Comparison of ENCODE assay signal across 1 cellular context in the genomic region with DNA sequence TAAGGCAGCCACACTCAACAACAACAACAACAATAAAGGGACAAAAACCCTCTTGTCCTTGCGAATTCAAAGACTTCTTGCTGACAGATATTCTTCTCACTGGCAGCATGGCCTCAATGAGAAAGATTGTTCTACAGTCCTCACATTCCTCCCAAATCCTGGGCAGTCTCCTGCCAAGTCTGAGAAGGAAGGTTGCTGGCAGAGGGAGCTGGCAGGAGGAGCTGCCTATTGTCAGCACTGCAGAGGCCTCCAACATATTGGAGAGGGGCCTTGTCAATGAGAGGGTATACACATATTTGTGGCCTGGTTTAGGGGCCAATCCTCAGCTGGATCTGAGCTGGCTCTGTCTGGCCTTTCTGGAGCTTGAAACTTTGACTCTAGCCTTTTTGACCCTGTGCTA.
TF ChIP-seq lines count a peak whose summit lies in the region.

No MANE protein-coding gene starts in this region.

TF ChIP-seq in GM12878, 131 proteins besides CTCF, POLR2A, EP300 and RAD21 (continued from another document):
- TF ChIP-seq, protein P1, sequence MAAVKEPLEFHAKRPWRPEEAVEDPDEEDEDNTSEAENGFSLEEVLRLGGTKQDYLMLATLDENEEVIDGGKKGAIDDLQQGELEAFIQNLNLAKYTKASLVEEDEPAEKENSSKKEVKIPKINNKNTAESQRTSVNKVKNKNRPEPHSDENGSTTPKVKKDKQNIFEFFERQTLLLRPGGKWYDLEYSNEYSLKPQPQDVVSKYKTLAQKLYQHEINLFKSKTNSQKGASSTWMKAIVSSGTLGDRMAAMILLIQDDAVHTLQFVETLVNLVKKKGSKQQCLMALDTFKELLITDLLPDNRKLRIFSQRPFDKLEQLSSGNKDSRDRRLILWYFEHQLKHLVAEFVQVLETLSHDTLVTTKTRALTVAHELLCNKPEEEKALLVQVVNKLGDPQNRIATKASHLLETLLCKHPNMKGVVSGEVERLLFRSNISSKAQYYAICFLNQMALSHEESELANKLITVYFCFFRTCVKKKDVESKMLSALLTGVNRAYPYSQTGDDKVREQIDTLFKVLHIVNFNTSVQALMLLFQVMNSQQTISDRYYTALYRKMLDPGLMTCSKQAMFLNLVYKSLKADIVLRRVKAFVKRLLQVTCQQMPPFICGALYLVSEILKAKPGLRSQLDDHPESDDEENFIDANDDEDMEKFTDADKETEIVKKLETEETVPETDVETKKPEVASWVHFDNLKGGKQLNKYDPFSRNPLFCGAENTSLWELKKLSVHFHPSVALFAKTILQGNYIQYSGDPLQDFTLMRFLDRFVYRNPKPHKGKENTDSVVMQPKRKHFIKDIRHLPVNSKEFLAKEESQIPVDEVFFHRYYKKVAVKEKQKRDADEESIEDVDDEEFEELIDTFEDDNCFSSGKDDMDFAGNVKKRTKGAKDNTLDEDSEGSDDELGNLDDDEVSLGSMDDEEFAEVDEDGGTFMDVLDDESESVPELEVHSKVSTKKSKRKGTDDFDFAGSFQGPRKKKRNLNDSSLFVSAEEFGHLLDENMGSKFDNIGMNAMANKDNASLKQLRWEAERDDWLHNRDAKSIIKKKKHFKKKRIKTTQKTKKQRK (IDR thresholded peaks at IDR 0.05; ENCODE audit: low read depth, low read length), result no peak
- TF ChIP-seq, protein P2, sequence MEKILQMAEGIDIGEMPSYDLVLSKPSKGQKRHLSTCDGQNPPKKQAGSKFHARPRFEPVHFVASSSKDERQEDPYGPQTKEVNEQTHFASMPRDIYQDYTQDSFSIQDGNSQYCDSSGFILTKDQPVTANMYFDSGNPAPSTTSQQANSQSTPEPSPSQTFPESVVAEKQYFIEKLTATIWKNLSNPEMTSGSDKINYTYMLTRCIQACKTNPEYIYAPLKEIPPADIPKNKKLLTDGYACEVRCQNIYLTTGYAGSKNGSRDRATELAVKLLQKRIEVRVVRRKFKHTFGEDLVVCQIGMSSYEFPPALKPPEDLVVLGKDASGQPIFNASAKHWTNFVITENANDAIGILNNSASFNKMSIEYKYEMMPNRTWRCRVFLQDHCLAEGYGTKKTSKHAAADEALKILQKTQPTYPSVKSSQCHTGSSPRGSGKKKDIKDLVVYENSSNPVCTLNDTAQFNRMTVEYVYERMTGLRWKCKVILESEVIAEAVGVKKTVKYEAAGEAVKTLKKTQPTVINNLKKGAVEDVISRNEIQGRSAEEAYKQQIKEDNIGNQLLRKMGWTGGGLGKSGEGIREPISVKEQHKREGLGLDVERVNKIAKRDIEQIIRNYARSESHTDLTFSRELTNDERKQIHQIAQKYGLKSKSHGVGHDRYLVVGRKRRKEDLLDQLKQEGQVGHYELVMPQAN (conservative IDR thresholded peaks at IDR 0.05), result no peak
- TF ChIP-seq, protein P3, sequence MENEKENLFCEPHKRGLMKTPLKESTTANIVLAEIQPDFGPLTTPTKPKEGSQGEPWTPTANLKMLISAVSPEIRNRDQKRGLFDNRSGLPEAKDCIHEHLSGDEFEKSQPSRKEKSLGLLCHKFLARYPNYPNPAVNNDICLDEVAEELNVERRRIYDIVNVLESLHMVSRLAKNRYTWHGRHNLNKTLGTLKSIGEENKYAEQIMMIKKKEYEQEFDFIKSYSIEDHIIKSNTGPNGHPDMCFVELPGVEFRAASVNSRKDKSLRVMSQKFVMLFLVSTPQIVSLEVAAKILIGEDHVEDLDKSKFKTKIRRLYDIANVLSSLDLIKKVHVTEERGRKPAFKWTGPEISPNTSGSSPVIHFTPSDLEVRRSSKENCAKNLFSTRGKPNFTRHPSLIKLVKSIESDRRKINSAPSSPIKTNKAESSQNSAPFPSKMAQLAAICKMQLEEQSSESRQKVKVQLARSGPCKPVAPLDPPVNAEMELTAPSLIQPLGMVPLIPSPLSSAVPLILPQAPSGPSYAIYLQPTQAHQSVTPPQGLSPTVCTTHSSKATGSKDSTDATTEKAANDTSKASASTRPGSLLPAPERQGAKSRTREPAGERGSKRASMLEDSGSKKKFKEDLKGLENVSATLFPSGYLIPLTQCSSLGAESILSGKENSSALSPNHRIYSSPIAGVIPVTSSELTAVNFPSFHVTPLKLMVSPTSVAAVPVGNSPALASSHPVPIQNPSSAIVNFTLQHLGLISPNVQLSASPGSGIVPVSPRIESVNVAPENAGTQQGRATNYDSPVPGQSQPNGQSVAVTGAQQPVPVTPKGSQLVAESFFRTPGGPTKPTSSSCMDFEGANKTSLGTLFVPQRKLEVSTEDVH (IDR thresholded peaks at IDR 0.05; ENCODE audit: low read depth, partially characterized antibody), result no peak
- no peak for TF ChIP-seq FOXK2 (IDR thresholded peaks at IDR 0.05)
TF ChIP-seq in GM12878: peak in this region for 0.
